ENCODE assay signal across 9 cellular contexts in the genomic region with DNA sequence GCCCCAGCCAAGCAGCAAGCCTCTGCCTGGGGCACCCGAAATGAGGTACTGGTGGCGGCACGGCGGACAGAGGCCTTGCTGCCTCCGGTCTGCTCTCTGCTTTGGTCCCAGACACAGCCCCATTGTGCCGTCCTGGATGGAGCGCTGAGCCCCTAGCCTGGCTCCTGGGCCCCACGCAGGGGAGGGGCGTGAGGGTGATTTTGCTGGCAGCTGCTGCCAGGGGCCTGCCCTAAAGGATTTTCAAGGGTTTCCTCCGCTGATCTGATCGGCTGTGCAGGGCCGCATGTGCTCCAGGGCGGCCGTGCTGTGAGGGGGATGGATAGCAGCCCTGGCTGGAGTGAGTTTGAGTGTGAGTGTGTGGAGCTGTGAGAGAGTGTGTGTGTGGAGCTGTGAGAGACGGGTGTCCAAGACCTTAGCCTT. TPM values are rescaled to one million over a fixed set of nuclear protein-coding genes. Genes with fewer than 3 reads are reported as not detected.
A peak's percentile ranks its signal among the peaks of the same experiment; 100 is the strongest.
DNase-seq lines count a peak whose midpoint lies in the region; ATAC-seq lines count a peak whose summit lies in the region.
"Had no signal": no experiment of that assay in that cellular context is flagged by ENCODE, and none has a peak within 500 bp of the region (broad histone marks: within the 10 kb centered on the region; RNA-seq: fewer than 3 reads in every experiment).

No MANE protein-coding gene starts in this region.

- H3K14ac ChIP-seq in trophoblast cell (ENCODE audit: low read length), result peak overlapping the region; percentile 1

- H2BK120ac ChIP-seq in trophoblast cell (ENCODE audit: insufficient read depth, low read length, poor library complexity), result no peak overlapping the region

- DNase-seq in COLO829 (ENCODE audit: low spot score), result peak; percentile 62
- DNase-seq in SJSA1 (ENCODE audit: low read depth in 1 of 2, low spot score in 2 of 2), result peak in 1 of 2 experiments; percentile 45
- DNase-seq in fibroblast of peridontal ligament (ENCODE audit: extremely low read depth), result peak; percentile 51
- no peak for DNase-seq in trophoblast cell
- DNase-seq in effector CD8-positive, alpha-beta T cell (lab: John Stamatoyannopoulos, UW), result no peak
- no peak for DNase-seq in SIG-M5 (lab: John Stamatoyannopoulos, UW)
- no peak for DNase-seq in NCI-H2107 (lab: John Stamatoyannopoulos, UW)

- no peak overlapping the region for H3K23ac ChIP-seq in trophoblast cell (ENCODE audit: low read length)

- no peak overlapping the region for H4K8ac ChIP-seq in trophoblast cell (ENCODE audit: low read depth, low read length)

- H2BK5ac ChIP-seq in trophoblast cell (ENCODE audit: low read depth, low read length, poor library complexity), result no peak overlapping the region

- no CpG with 5 or more reads among the region's 15 CpGs for WGBS in trophoblast cell (ENCODE audit: extremely low coverage, insufficient coverage, insufficient read length)

- no peak overlapping the region for H4K12ac ChIP-seq in trophoblast cell (ENCODE audit: low read depth, low read length)

- H3K9me3 ChIP-seq in SJSA1 (replicated peaks), result no peaks in the 10 kb centered on the region
- no peaks in the 10 kb centered on the region for H3K9me3 ChIP-seq in trophoblast cell (ENCODE audit: insufficient read depth, low read depth, low read length)
- H3K9me3 ChIP-seq: pancreas had no signal

- no peak overlapping the region for H2BK12ac ChIP-seq in trophoblast cell (ENCODE audit: low read length)

- peaks cover 8% of the 10 kb centered on the region for H3K79me2 ChIP-seq in trophoblast cell (ENCODE audit: control insufficient read depth, insufficient read depth, low read length, poor library complexity)

- H3K4me1 ChIP-seq in SJSA1 (replicated peaks), result peaks cover 67% of the 10 kb centered on the region
- H3K4me1 ChIP-seq in trophoblast cell (ENCODE audit: control insufficient read depth in 1 of 2, insufficient read depth in 2 of 2, low read length in 2 of 2), result peaks cover 22 to 28% of the 10 kb centered on the region in 2 experiments

- H3K27me3 ChIP-seq in SJSA1 (replicated peaks), result no peaks in the 10 kb centered on the region
- H3K27me3 ChIP-seq in trophoblast cell (ENCODE audit: insufficient read depth, low read length), result no peaks in the 10 kb centered on the region
- H3K27me3 ChIP-seq: pancreas had no signal

- H2AK5ac ChIP-seq in trophoblast cell (ENCODE audit: low read length), result peak overlapping the region; percentile 1

- H3K36me3 ChIP-seq in SJSA1 (peaks cover 50% of the 10 kb centered on the region), trophoblast cell (ENCODE audit: control insufficient read depth in 1 of 2, insufficient read depth in 2 of 2, low read length in 2 of 2) (peaks cover 3 to 5% of the 10 kb centered on the region in 2 experiments)
- H3K36me3 ChIP-seq: pancreas had no signal

- H3K18ac ChIP-seq in trophoblast cell (ENCODE audit: low read length), result peak overlapping the region; percentile 27

- H3K27ac ChIP-seq in SJSA1, result peak overlapping the region; percentile 36
- no peak overlapping the region for H3K27ac ChIP-seq in trophoblast cell (ENCODE audit: low read depth, low read length)

- peak overlapping the region; percentile 33 for H4K91ac ChIP-seq in trophoblast cell (ENCODE audit: low read depth, low read length)

- ATAC-seq in esophagus mucosa, result no peak

- peak overlapping the region; percentile 7 for H3K4ac ChIP-seq in trophoblast cell (ENCODE audit: low read depth, low read length)

- H2AFZ ChIP-seq in trophoblast cell (ENCODE audit: insufficient read depth, low read length, poor library complexity), result no peak overlapping the region

- peaks cover 15% of the 10 kb centered on the region for H3K79me1 ChIP-seq in trophoblast cell (ENCODE audit: low read length)

- peak overlapping the region; percentile 61 for H3K4me2 ChIP-seq in trophoblast cell (ENCODE audit: low read length)

- peak overlapping the region; percentile 2 for H3K9ac ChIP-seq in trophoblast cell (ENCODE audit: low read length)

- H3K4me3 ChIP-seq in SJSA1 (peak overlapping the region; percentile 84), trophoblast cell (ENCODE audit: low read depth, low read length) (no peak overlapping the region)

RNA-seq across cellular contexts. Expression of a gene that starts 1.3 kb away (rescaled TPM):
- 63.0 and 90.4 TPM in 2 replicates for total RNA-seq in SJSA1 (2014; rRNA removed; shearing (Covaris generic))
- 17.8 and 18.5 TPM in 2 replicates for polyA plus RNA-seq in trophoblast cell (2013)
- total RNA-seq in esophagus mucosa, result 1.2 TPM

RNA-seq across cellular contexts. Expression of a gene that starts 24.7 kb away (rescaled TPM):
- total RNA-seq in SJSA1 (2014; rRNA removed; shearing (Covaris generic)), result not detected in 2 replicates
- polyA plus RNA-seq in trophoblast cell (2013), result 0.04 TPM in 2 replicates
- not detected for total RNA-seq in esophagus mucosa

RNA-seq across cellular contexts. Expression of a gene that starts 34.9 kb away (rescaled TPM):
- 43.0 and 79.2 TPM in 2 replicates for total RNA-seq in SJSA1 (2014; rRNA removed; shearing (Covaris generic))
- polyA plus RNA-seq in trophoblast cell (2013), result 8.7 and 10.1 TPM in 2 replicates
- 12.1 TPM for total RNA-seq in esophagus mucosa

RNA-seq across cellular contexts. Expression of a gene that starts 44.8 kb away (rescaled TPM):
- 0.16 and 0.32 TPM in 2 replicates for total RNA-seq in SJSA1 (2014; rRNA removed; shearing (Covaris generic))
- 0.55 and 0.61 TPM in 2 replicates for polyA plus RNA-seq in trophoblast cell (2013)
- total RNA-seq in esophagus mucosa, result 0.80 TPM

Comparison
In these comparisons a context has a peak if more than half of its experiments do, and no peak if none do; other contexts are left out.
1. DNase-seq: peak in COLO829 (single experiment) and fibroblast of peridontal ligament (single experiment); none in trophoblast cell (0 of 2), effector CD8-positive, alpha-beta T cell (single experiment), SIG-M5 (single experiment) and NCI-H2107 (single experiment).
2. RNA of a gene that starts 1.3 kb away (total RNA-seq): 63.0 to 90.4 TPM in SJSA1; 1.2 TPM in esophagus mucosa (single experiment); every median in the first group is over 10 times any median in the second.